Comparison of ENCODE assay signal across 27 cellular contexts in the genomic region with DNA sequence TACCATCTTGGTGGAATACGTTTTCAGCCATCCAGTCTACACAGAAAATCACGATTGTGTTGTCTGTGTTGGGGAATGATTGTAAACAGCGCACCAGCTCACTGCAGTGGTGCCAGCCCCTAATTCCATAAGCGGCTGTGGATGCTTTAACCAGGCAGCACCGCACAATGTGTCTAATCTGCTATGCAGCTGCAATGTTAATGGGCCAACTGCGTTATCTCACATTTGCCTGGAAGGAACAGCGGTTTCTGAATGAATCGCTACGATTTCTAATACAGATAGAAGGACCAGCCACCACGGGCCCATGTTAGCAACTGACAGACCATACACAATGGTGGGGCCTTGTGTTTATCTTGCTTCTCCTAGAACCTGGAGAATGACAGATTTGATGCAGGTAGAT.
"Had no signal": no experiment of that assay in that cellular context is flagged by ENCODE, and none has a peak within 500 bp of the region (broad histone marks: within the 10 kb centered on the region; RNA-seq: fewer than 3 reads in every experiment).

No MANE protein-coding gene starts in this region.

- DNase-seq: activated B cell treated with CpG ODN at 0.5 μM for 24 hours; activated CD4-positive, alpha-beta memory T cell treated with anti-CD3 and anti-CD28 coated beads for 36 hours; activated CD4-positive, alpha-beta T cell treated with anti-CD3 and anti-CD28 coated beads for 4 hours; activated CD4-positive, alpha-beta T cell treated with anti-CD3 and anti-CD28 coated beads, Interleukin-2, amount 50 U/mL, for 1 hour; activated CD4-positive, CD25-positive, alpha-beta regulatory T cell treated with anti-CD3 and anti-CD28 coated beads, Interleukin-2, amount 50 U/mL, for 72 hours; activated CD8-positive, alpha-beta memory T cell treated with anti-CD3 and anti-CD28 coated beads, Interleukin-2, amount 50 U/mL, for 4 hours; activated gamma-delta T cell treated with Interleukin-2 at 50 U/mL for 16 hours; activated naive CD4-positive, alpha-beta T cell treated with anti-CD3 and anti-CD28 coated beads for 36 hours; activated T-cell treated with anti-CD3 and anti-CD28 coated beads for 4 hours; activated T-cell treated with anti-CD3 and anti-CD28 coated beads, Interleukin-2, amount 50 U/mL, for 4 hours; caudate nucleus; cerebellar nuclear complex; MM.1S; MV-4-11; NCI-H1092; NCI-H1436 treated with DMSO at 0.1 percent for 48 hours; NCI-H1694 treated with DMSO at 0.1 percent for 48 hours; NCI-H2029 treated with DMSO at 0.1 percent for 48 hours; NCI-H510A; NCI-H526; NCI-H748 treated with DMSO at 0.1 percent for 48 hours; PC-3; Peyer's patch; RPMI8226; SHP77 treated with DMSO at 0.1 percent for 48 hours; T1000 had no signal

- ATAC-seq: activated naive CD4-positive, alpha-beta T cell treated with anti-CD3 and anti-CD28 coated beads, Interleukin-2, amount 50 U/mL, for 72 hours; activated T-cell treated with anti-CD3 and anti-CD28 coated beads, Interleukin-2, amount 50 U/mL, for 4 hours; PC-3 had no signal
